In genomic region chr6:37934276-37934675, GRCh38 we compare ENCODE assay signal across 21 cellular contexts.
A peak's percentile ranks its signal among the peaks of the same experiment; 100 is the strongest.
DNase-seq lines count a peak whose midpoint lies in the region; ATAC-seq and TF ChIP-seq lines count a peak whose summit lies in the region.
"Had no signal": no experiment of that assay in that cellular context is flagged by ENCODE, and none has a peak within 500 bp of the region (broad histone marks: within the 10 kb centered on the region; RNA-seq: fewer than 3 reads in every experiment).

No MANE protein-coding gene starts in this region.

- no peaks in the 10 kb centered on the region for H3K27me3 ChIP-seq in heart right ventricle

- peaks cover 0 to 9% (median 0%) of the 10 kb centered on the region in 9 donors for H3K36me3 ChIP-seq in heart right ventricle

- intact Hi-C loops in heart right ventricle (cut with DNase I): loop anchor here in 1 of 10 donors (10.0 kb wide), 1 partner anchor 109 kb away; no protein-coding TSS in a partner anchor

- H3K9me3 ChIP-seq in heart right ventricle: no peaks in the 10 kb centered on the region
- H3K9me3 ChIP-seq: A549, Caco-2 had no signal

- WGBS in heart right ventricle, 2 donors: 93 to 100% methylated on average over 5 of the region's 5 CpGs

- H3K27ac ChIP-seq in heart right ventricle: no peak overlapping the region
- H3K27ac ChIP-seq: A549 had no signal

- DNase-seq in HCEC 1CT (peak; percentile 52), RKO (ENCODE audit: low spot score) (peak; percentile 40), epithelial cell of esophagus (ENCODE audit: low read depth) (peak; percentile 43), renal cortical epithelial cell (ENCODE audit: low read depth) (peak; percentile 45), heart right ventricle (no peak), SW480 (ENCODE audit: low spot score) (no peak)
- DNase-seq: Caco-2; CD4-positive, alpha-beta T cell; NCI-H1694 treated with DMSO at 0.1 percent for 48 hours; NCI-H2227 treated with DMSO at 0.1 percent for 48 hours; NCI-H524; NCI-H82; OCI-M1; RPMI8226; SIG-M5 had no signal

- no peak for ATAC-seq in HG02884 (IDR thresholded peaks at IDR 0.05; ENCODE audit: unreplicated experiment)
- ATAC-seq in heart right ventricle: no peak
- ATAC-seq in GM18870 (IDR thresholded peaks at IDR 0.05; ENCODE audit: unreplicated experiment): no peak
- ATAC-seq: A549, GM12878, K562, SK-N-SH treated with all-trans-retinoic acid at 6 μM for 48 hours had no signal

- no peak overlapping the region for H3K4me3 ChIP-seq in epithelial cell of esophagus (ENCODE audit: low read length)
- H3K4me3 ChIP-seq in heart right ventricle: no peak overlapping the region
- H3K4me3 ChIP-seq: A549, GM12878, K562 had no signal

- TF ChIP-seq CTCF in epithelial cell of esophagus (IDR thresholded peaks at IDR 0.05; ENCODE audit: insufficient read depth, low read depth, low read length, missing control alignments) (no peak), heart right ventricle (IDR thresholded peaks at IDR 0.05) (no peak)

- peaks cover 0 to 46% (median 22%) of the 10 kb centered on the region in 9 donors for H3K4me1 ChIP-seq in heart right ventricle

Comparison
In these comparisons a context has a peak if more than half of its experiments do, and no peak if none do; other contexts are left out.
1. DNase-seq: peak in HCEC 1CT (single experiment), RKO (single experiment), epithelial cell of esophagus (single experiment) and renal cortical epithelial cell (single experiment); none in heart right ventricle (0 of 2) and SW480 (single experiment).